1 cellular context compared by ENCODE assay signal in genomic region chr15:85607842-85608241, GRCh38.
TF ChIP-seq lines count a peak whose summit lies in the region.

No MANE protein-coding gene starts in this region.

TF ChIP-seq in SK-N-SH, 30 proteins besides CTCF, POLR2A, EP300 and RAD21 (continued from another document):
- TF ChIP-seq, protein P1, sequence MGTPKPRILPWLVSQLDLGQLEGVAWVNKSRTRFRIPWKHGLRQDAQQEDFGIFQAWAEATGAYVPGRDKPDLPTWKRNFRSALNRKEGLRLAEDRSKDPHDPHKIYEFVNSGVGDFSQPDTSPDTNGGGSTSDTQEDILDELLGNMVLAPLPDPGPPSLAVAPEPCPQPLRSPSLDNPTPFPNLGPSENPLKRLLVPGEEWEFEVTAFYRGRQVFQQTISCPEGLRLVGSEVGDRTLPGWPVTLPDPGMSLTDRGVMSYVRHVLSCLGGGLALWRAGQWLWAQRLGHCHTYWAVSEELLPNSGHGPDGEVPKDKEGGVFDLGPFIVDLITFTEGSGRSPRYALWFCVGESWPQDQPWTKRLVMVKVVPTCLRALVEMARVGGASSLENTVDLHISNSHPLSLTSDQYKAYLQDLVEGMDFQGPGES (IDR thresholded peaks at IDR 0.05; ENCODE audit: low read depth, low read length): no peak
- peak; percentile 27; the same call in 1 of the 2 replicates for TF ChIP-seq TCF12 (IDR thresholded peaks at IDR 0.05)
- TF ChIP-seq JUND (IDR thresholded peaks at IDR 0.05): peak; percentile 57
- no peak for TF ChIP-seq FOXJ3 (CRISPR knock-in tag; IDR thresholded peaks at IDR 0.05)
- peak; percentile 76; the same call in 1 of the 2 replicates for TF ChIP-seq FOSL2 (IDR thresholded peaks at IDR 0.05; ENCODE audit: borderline replicate concordance, low read depth)
